1 cellular context compared by ENCODE assay signal in genomic region chr6:103000686-103001085, GRCh38.
TF ChIP-seq lines count a peak whose summit lies in the region.

No MANE protein-coding gene starts in this region.

TF ChIP-seq in HepG2, 621 proteins besides CTCF, POLR2A, EP300 and RAD21 (continued from another document):
- no peak for TF ChIP-seq RERE (CRISPR knock-in tag; IDR thresholded peaks at IDR 0.05; ENCODE audit: low read depth)
- no peak for TF ChIP-seq KLF6 (CRISPR knock-in tag; IDR thresholded peaks at IDR 0.05)
- TF ChIP-seq ATF2 (CRISPR knock-in tag; IDR thresholded peaks at IDR 0.05) = no peak
- TF ChIP-seq CREM (IDR thresholded peaks at IDR 0.05) = no peak
- TF ChIP-seq CREM (CRISPR knock-in tag; IDR thresholded peaks at IDR 0.05) = no peak
- no peak for TF ChIP-seq MLX (CRISPR knock-in tag; IDR thresholded peaks at IDR 0.05)
- no peak for TF ChIP-seq HOXA3 (CRISPR knock-in tag; IDR thresholded peaks at IDR 0.05)
- no peak for TF ChIP-seq ZNF788 (CRISPR knock-in tag; IDR thresholded peaks at IDR 0.05; ENCODE audit: borderline replicate concordance)
- no peak for TF ChIP-seq MXD3 (CRISPR knock-in tag; IDR thresholded peaks at IDR 0.05)
